In the genomic region with DNA sequence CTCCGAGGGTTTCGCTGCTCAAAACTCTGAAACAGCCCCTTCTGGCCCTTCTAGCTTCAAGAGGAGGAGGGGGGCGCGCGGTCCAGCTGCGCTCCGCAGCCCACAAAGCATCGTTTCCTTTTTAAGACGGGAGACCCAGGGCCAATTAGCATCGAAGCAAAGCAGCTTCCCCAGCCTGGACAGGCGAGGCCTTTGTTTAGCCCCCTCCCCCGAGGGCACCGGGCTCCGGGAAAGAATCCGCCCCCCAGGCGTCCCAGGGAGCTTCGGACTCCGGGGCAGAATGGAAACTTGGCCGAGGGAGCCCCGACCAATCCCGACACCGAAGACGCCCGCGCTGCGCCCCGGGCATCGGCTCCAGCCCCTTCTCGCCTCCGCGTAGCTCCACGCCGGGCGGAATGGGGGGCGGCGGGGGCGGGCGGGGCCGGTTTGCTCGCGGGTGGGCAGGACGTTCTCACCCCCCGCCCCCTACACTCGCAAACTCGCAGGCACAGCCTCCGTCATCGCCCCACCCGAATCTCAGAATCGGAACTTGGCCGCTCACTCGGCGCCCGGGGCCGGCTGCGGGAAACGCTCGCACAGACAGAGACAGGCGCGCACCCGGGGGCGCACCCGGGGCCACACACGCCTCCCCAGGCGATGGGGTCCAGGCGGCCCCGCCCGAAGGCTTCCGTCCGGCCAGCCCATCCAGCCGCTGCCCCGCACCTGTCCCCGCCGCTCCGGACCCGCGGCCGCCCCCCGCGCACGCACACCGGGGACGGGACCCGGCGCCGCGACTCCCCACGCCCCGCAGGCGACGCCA, we compare ENCODE assay signal across 11 cellular contexts. TPM values are rescaled to one million over a fixed set of nuclear protein-coding genes. Genes with fewer than 3 reads are reported as not detected.
DNase-seq lines count a peak whose midpoint lies in the region; ATAC-seq and TF ChIP-seq lines count a peak whose summit lies in the region.
"Had no signal": no experiment of that assay in that cellular context is flagged by ENCODE, and none has a peak within 500 bp of the region (broad histone marks: within the 10 kb centered on the region; RNA-seq: fewer than 3 reads in every experiment).

No MANE protein-coding gene starts in this region.

- peak overlapping the region; percentile 47 for H3K9ac ChIP-seq in neural cell (ENCODE audit: low read length)

- CTCF ChIA-PET in Caco-2 (lab: Charles Lee): interaction anchor here (0.6 to 3.2 kb wide), 4 partner anchors 13 to 67 kb away, joined by 3 to 23 read pairs (median 7); no protein-coding TSS in a partner anchor

- no peaks in the 10 kb centered on the region for H3F3A ChIP-seq in neural cell (ENCODE audit: insufficient read depth, low read length, poor library complexity, severe bottlenecking)

- H3K9me3 ChIP-seq in Caco-2 (no peaks in the 10 kb centered on the region), neural cell (ENCODE audit: low read length) (no peaks in the 10 kb centered on the region), upper lobe of right lung (no peaks in the 10 kb centered on the region)

- H3K36me3 Mint-ChIP-seq in Caco-2 (ENCODE audit: insufficient read depth, unreplicated experiment) (peaks cover 9% of the 10 kb centered on the region), brain (peaks cover 4% of the 10 kb centered on the region)

- no TSS peak for BruUV-seq in Caco-2 (replicated peaks; lab: Mats Ljungman, UMichigan)

- intact Hi-C loops in Caco-2 (cut with micrococcal nuclease; ENCODE audit: unreplicated experiment): no loop called here
- intact Hi-C loops in upper lobe of right lung (cut with DNase I): no loop called here

- TF ChIP-seq CTCF in Caco-2 (IDR thresholded peaks at IDR 0.05; ENCODE audit: insufficient read depth in 1 of 2, low read depth in 1 of 2, low read length in 1 of 2, severe bottlenecking in 1 of 2, unreplicated experiment in 1 of 2): no peak
- no peak for TF ChIP-seq CTCF in brain (conservative IDR thresholded peaks at IDR 0.05)
- TF ChIP-seq CTCF in neural cell (IDR thresholded peaks at IDR 0.05; ENCODE audit: poor library complexity, severe bottlenecking): no peak
- no peak for TF ChIP-seq CTCF in upper lobe of right lung (IDR thresholded peaks at IDR 0.05)

- H3K4me1 ChIP-seq in Caco-2 (peaks cover 56% of the 10 kb centered on the region), upper lobe of right lung (peaks cover 6% of the 10 kb centered on the region)

- no peak overlapping the region for H2AFZ ChIP-seq in neural cell (ENCODE audit: low read depth, low read length)

- H3K4me2 ChIP-seq in neural cell (ENCODE audit: low read length): no peak overlapping the region

- no peak for ATAC-seq in upper lobe of right lung

- no peak for DNase-seq in Caco-2
- DNase-seq in NCI-H1092 treated with DMSO at 0.1 percent for 48 hours (lab: John Stamatoyannopoulos, UW): no peak
- no peak for DNase-seq in upper lobe of right lung
- no peak for DNase-seq in activated naive CD4-positive, alpha-beta T cell treated with anti-CD3 and anti-CD28 coated beads, Interleukin-2, amount 50 U/mL, for 16 hours
- DNase-seq: activated T-cell treated with anti-CD3 and anti-CD28 coated beads, Interleukin-2, amount 50 U/mL, for 48 hours; EL; stimulated activated CD4-positive, alpha-beta T cell treated with anti-CD3 and anti-CD28 coated beads, Interleukin-15, amount 100 ng/mL, for 24 hours had no signal

- H3K4me3 Mint-ChIP-seq in Caco-2 (ENCODE audit: unreplicated experiment) (no peak overlapping the region), brain (peak overlapping the region; percentile 76 to 86 (median 82))

- H3K4me3 ChIP-seq in Caco-2 (ENCODE audit: low read depth, low read length): peak overlapping the region; percentile 13
- H3K4me3 ChIP-seq in neural cell (ENCODE audit: low read length): peak overlapping the region; percentile 60
- no peak overlapping the region for H3K4me3 ChIP-seq in upper lobe of right lung

- no peaks in the 10 kb centered on the region for H3K9me2 ChIP-seq in neural cell (ENCODE audit: insufficient read depth, low read length)

- H4K20me1 ChIP-seq in neural cell (ENCODE audit: insufficient read depth): no peaks in the 10 kb centered on the region

- no peak for TF ChIP-seq RAD21 in neural cell (conservative IDR thresholded peaks at IDR 0.05)

- H3K79me2 ChIP-seq in neural cell (replicated peaks; ENCODE audit: insufficient read depth, low read length): peaks cover 16% of the 10 kb centered on the region

- H3K27me3 Mint-ChIP-seq in Caco-2 (ENCODE audit: insufficient read depth, unreplicated experiment): no peaks in the 10 kb centered on the region
- peaks cover 8% of the 10 kb centered on the region for H3K27me3 Mint-ChIP-seq in brain

- no peak for TF ChIP-seq EP300 in neural cell (conservative IDR thresholded peaks at IDR 0.05; ENCODE audit: poor library complexity, severe bottlenecking)

- POLR2A ChIA-PET in Caco-2 (lab: Charles Lee): no interaction called here

- H3K27ac ChIP-seq in neural cell (ENCODE audit: low read length) (no peak overlapping the region), upper lobe of right lung (no peak overlapping the region)

- no peaks in the 10 kb centered on the region for H3K27me3 ChIP-seq in Caco-2 (replicated peaks; ENCODE audit: control insufficient read depth, insufficient read depth, low read length)
- peaks cover 19% of the 10 kb centered on the region for H3K27me3 ChIP-seq in neural cell (ENCODE audit: insufficient read depth, low read depth, low read length)
- peaks cover 73% of the 10 kb centered on the region for H3K27me3 ChIP-seq in upper lobe of right lung

- peaks cover 57% of the 10 kb centered on the region for H3K4me1 Mint-ChIP-seq in Caco-2 (ENCODE audit: low read depth, unreplicated experiment)
- H3K4me1 Mint-ChIP-seq in brain: peaks cover 78% of the 10 kb centered on the region

- H3K36me3 ChIP-seq in Caco-2 (ENCODE audit: control insufficient read depth, insufficient read depth, low read length) (no peaks in the 10 kb centered on the region), neural cell (ENCODE audit: insufficient read depth, low read length) (no peaks in the 10 kb centered on the region), upper lobe of right lung (no peaks in the 10 kb centered on the region)

- H3K27ac Mint-ChIP-seq in Caco-2 (ENCODE audit: unreplicated experiment) (no peak overlapping the region), brain (peak overlapping the region; percentile 52 to 97 (median 91))

- no peaks in the 10 kb centered on the region for H3K9me3 Mint-ChIP-seq in Caco-2 (ENCODE audit: unreplicated experiment)
- peaks cover 0 to 4% (median 3%) of the 10 kb centered on the region in 5 experiments for H3K9me3 Mint-ChIP-seq in brain

TF ChIP-seq in neural cell, 6 proteins besides CTCF, POLR2A, EP300 and RAD21:
- TF ChIP-seq MXI1 (conservative IDR thresholded peaks at IDR 0.05; ENCODE audit: poor library complexity, severe bottlenecking) (peak; percentile 25), POLR2AphosphoS5 (IDR thresholded peaks at IDR 0.05) (no peak)

RNA-seq across cellular contexts. Expression of a gene that starts 0.6 kb away (rescaled TPM):
- total RNA-seq in Caco-2 (2022) (2.1 and 2.7 TPM in 2 replicates), upper lobe of right lung (not detected)
- polyA plus RNA-seq in brain (ENCODE audit: insufficient read depth, low read depth, low replicate concordance) (17.7 TPM), neural cell (11.2 and 18.7 TPM in 2 replicates)
- 5.4 TPM in 2 replicates for polyA minus RNA-seq in neural cell
- total RNA-seq: HT-29 had no signal

RNA-seq across cellular contexts. Expression of a gene that starts 17.9 kb away (rescaled TPM):
- total RNA-seq in Caco-2 (2022): 0.42 and 0.54 TPM in 2 replicates
- not detected for polyA plus RNA-seq in brain (ENCODE audit: insufficient read depth, low read depth, low replicate concordance)
- not detected in 2 replicates for polyA plus RNA-seq in neural cell
- polyA minus RNA-seq in neural cell: not detected in 2 replicates
- 15.5 TPM for total RNA-seq in upper lobe of right lung

RNA-seq across cellular contexts. Expression of a gene that starts 19.0 kb away (rescaled TPM):
- total RNA-seq in Caco-2 (2022) (275 and 286 TPM in 2 replicates), upper lobe of right lung (67.0 TPM)
- polyA plus RNA-seq in brain (ENCODE audit: insufficient read depth, low read depth, low replicate concordance) (42.2 TPM), neural cell (70.2 and 82.0 TPM in 2 replicates)
- polyA minus RNA-seq in neural cell: 40.6 and 47.7 TPM in 2 replicates

RNA-seq across cellular contexts. Expression of a gene that starts 37.7 kb away (rescaled TPM):
- total RNA-seq in Caco-2 (2022) (184 and 196 TPM in 2 replicates), upper lobe of right lung (36.9 TPM)
- polyA plus RNA-seq in brain (ENCODE audit: insufficient read depth, low read depth, low replicate concordance) (41.3 TPM), neural cell (36.9 and 38.2 TPM in 2 replicates)
- 30.9 and 33.9 TPM in 2 replicates for polyA minus RNA-seq in neural cell

RNA-seq across cellular contexts. Expression of a gene that starts 39.3 kb away (rescaled TPM):
- total RNA-seq in Caco-2 (2022) (0.27 and 0.32 TPM in 2 replicates), upper lobe of right lung (not detected)
- polyA plus RNA-seq in brain (ENCODE audit: insufficient read depth, low read depth, low replicate concordance) (4.3 TPM), neural cell (0.46 and 1.1 TPM in 2 replicates)
- not detected in 2 replicates for polyA minus RNA-seq in neural cell
- total RNA-seq: glomerular endothelial cell had no signal

Comparison
In these comparisons a context has a peak if more than half of its experiments do, and no peak if none do; other contexts are left out.
1. RNA of a gene that starts 17.9 kb away (total RNA-seq): 15.5 TPM in upper lobe of right lung (single experiment); 0.42 to 0.54 TPM in Caco-2; every median in the first group is over 10 times any median in the second.